Comparison of ENCODE assay signal across 22 cellular contexts in the genomic region with DNA sequence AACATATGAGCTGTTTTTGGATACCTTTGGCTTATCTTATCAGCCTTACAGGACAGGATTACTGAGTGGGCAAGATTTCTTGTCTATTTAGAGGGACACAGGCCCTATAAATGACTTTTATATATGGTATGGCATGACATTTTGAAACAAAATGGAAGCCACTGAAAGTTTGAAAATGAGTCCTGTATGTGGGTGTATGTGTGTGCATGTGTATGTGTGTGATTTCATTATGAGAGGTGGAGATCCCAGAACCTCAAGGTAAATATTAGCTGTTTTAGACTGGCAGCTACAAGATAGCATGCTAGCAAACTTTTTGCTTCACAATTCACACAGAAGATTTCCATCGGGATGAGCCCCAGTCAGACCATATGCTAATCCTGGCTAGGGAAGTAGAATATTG.
A peak's percentile ranks its signal among the peaks of the same experiment; 100 is the strongest.
DNase-seq lines count a peak whose midpoint lies in the region; ATAC-seq lines count a peak whose summit lies in the region.
"Had no signal": no experiment of that assay in that cellular context is flagged by ENCODE, and none has a peak within 500 bp of the region (broad histone marks: within the 10 kb centered on the region; RNA-seq: fewer than 3 reads in every experiment).

No MANE protein-coding gene starts in this region.

- H3K27me3 Mint-ChIP-seq in activated naive CD8-positive, alpha-beta T cell treated with anti-CD3 and anti-CD28 coated beads, Interleukin-2, amount 50 U/mL, for 24 hours = no peaks in the 10 kb centered on the region
- H3K27me3 Mint-ChIP-seq: CD4-positive, CD25-positive, alpha-beta regulatory T cell; CD8-positive, alpha-beta memory T cell had no signal

- DNase-seq in medulla oblongata (ENCODE audit: extremely low spot score) = no peak
- no peak for DNase-seq in activated naive CD8-positive, alpha-beta T cell treated with anti-CD3 and anti-CD28 coated beads, Interleukin-2, amount 50 U/mL, for 24 hours
- no peak for DNase-seq in HK-2 (ENCODE audit: unreplicated experiment)
- DNase-seq in amygdala (lab: John Stamatoyannopoulos, UW) = no peak
- DNase-seq: ACHN; BE2C; C1 segment of cervical spinal cord; CD4-positive, CD25-positive, alpha-beta regulatory T cell; CD8-positive, alpha-beta memory T cell; COR-L47; DMS 273 treated with DMSO at 0.1 percent for 48 hours; DND-41; EL; GOT3; H7; HFFc6; Kasumi-1; KG1 had no signal

- H3K9me3 Mint-ChIP-seq in activated naive CD8-positive, alpha-beta T cell treated with anti-CD3 and anti-CD28 coated beads, Interleukin-2, amount 50 U/mL, for 24 hours = peaks cover 12% of the 10 kb centered on the region

- H3K4me1 Mint-ChIP-seq in activated naive CD8-positive, alpha-beta T cell treated with anti-CD3 and anti-CD28 coated beads, Interleukin-2, amount 50 U/mL, for 24 hours = no peaks in the 10 kb centered on the region
- H3K4me1 Mint-ChIP-seq: CD4-positive, CD25-positive, alpha-beta regulatory T cell; CD8-positive, alpha-beta memory T cell had no signal

- no peaks in the 10 kb centered on the region for H3K36me3 Mint-ChIP-seq in activated naive CD8-positive, alpha-beta T cell treated with anti-CD3 and anti-CD28 coated beads, Interleukin-2, amount 50 U/mL, for 24 hours (ENCODE audit: low read depth)
- H3K36me3 Mint-ChIP-seq: CD4-positive, CD25-positive, alpha-beta regulatory T cell; CD8-positive, alpha-beta memory T cell had no signal

- ATAC-seq in GM18870 (IDR thresholded peaks at IDR 0.05; ENCODE audit: unreplicated experiment) (peak; percentile 49), HG02759 (IDR thresholded peaks at IDR 0.05; ENCODE audit: unreplicated experiment) (peak; percentile 54), HG02885 (IDR thresholded peaks at IDR 0.05; ENCODE audit: poor library complexity, unreplicated experiment) (peak; percentile 52)
- ATAC-seq in activated naive CD8-positive, alpha-beta T cell treated with anti-CD3 and anti-CD28 coated beads, Interleukin-2, amount 50 U/mL, for 24 hours = no peak
- ATAC-seq: HCT116 had no signal

- no peak overlapping the region for H3K4me3 Mint-ChIP-seq in activated naive CD8-positive, alpha-beta T cell treated with anti-CD3 and anti-CD28 coated beads, Interleukin-2, amount 50 U/mL, for 24 hours
- H3K4me3 Mint-ChIP-seq: CD4-positive, CD25-positive, alpha-beta regulatory T cell; CD8-positive, alpha-beta memory T cell; HFFc6 had no signal

- H3K27ac Mint-ChIP-seq in activated naive CD8-positive, alpha-beta T cell treated with anti-CD3 and anti-CD28 coated beads, Interleukin-2, amount 50 U/mL, for 24 hours = no peak overlapping the region
- H3K27ac Mint-ChIP-seq: CD4-positive, CD25-positive, alpha-beta regulatory T cell; CD8-positive, alpha-beta memory T cell; HFFc6 had no signal
